In genomic region chr22:40196628-40197027, GRCh38 we compare ENCODE assay signal across 9 cellular contexts. TPM values are rescaled to one million over a fixed set of nuclear protein-coding genes. Genes with fewer than 3 reads are reported as not detected.
DNase-seq lines count a peak whose midpoint lies in the region; ATAC-seq lines count a peak whose summit lies in the region.
"Had no signal": no experiment of that assay in that cellular context is flagged by ENCODE, and none has a peak within 500 bp of the region (broad histone marks: within the 10 kb centered on the region; RNA-seq: fewer than 3 reads in every experiment).

No MANE protein-coding gene starts in this region.

- peaks cover 3% of the 10 kb centered on the region for H3K36me3 Mint-ChIP-seq in activated T-cell treated with anti-CD3 and anti-CD28 coated beads, Interleukin-2, amount 50 U/mL, for 4 hours (ENCODE audit: insufficient read depth)

- intact Hi-C loops in left ventricle myocardium superior (cut with micrococcal nuclease) (no loop called here), posterior vena cava (cut with DNase I) (no loop called here)

- no peaks in the 10 kb centered on the region for H3K27me3 Mint-ChIP-seq in activated T-cell treated with anti-CD3 and anti-CD28 coated beads, Interleukin-2, amount 50 U/mL, for 4 hours (ENCODE audit: low read depth)

- peak; percentile 93 to 98 for ATAC-seq in activated T-cell treated with anti-CD3 and anti-CD28 coated beads, Interleukin-2, amount 50 U/mL, for 4 hours
- ATAC-seq in left ventricle myocardium superior, result peak; percentile 65
- ATAC-seq in GM19351 (IDR thresholded peaks at IDR 0.05; ENCODE audit: unreplicated experiment), result no peak

- H3K9me3 Mint-ChIP-seq in activated T-cell treated with anti-CD3 and anti-CD28 coated beads, Interleukin-2, amount 50 U/mL, for 4 hours, result no peaks in the 10 kb centered on the region

- DNase-seq in activated T-cell treated with anti-CD3 and anti-CD28 coated beads for 24 hours (ENCODE audit: low read depth) (peak; percentile 53), left ventricle myocardium superior (no peak), stromal cell of bone marrow (ENCODE audit: low read depth) (peak; percentile 86), posterior vena cava (ENCODE audit: low spot score) (no peak), HuH-7.5 (ENCODE audit: low spot score) (no peak)
- DNase-seq in activated T-cell treated with anti-CD3 and anti-CD28 coated beads, Interleukin-2, amount 50 U/mL, for 1 hour, result no peak
- peak; percentile 42 for DNase-seq in activated T-cell treated with anti-CD3 and anti-CD28 coated beads, Interleukin-2, amount 50 U/mL, for 4 hours
- DNase-seq: DND-41 had no signal

- peaks cover 77% of the 10 kb centered on the region for H3K4me1 Mint-ChIP-seq in activated T-cell treated with anti-CD3 and anti-CD28 coated beads, Interleukin-2, amount 50 U/mL, for 4 hours (ENCODE audit: low read depth)

- peak overlapping the region; percentile 27 for H3K4me3 Mint-ChIP-seq in activated T-cell treated with anti-CD3 and anti-CD28 coated beads, Interleukin-2, amount 50 U/mL, for 4 hours

RNA-seq across cellular contexts. Expression of gene TNRC6B, which starts 18.9 kb away (rescaled TPM):
- 10 to 100 TPM; 19.4 to 21.6 (median 21.2) TPM for total RNA-seq in activated T-cell treated with anti-CD3 and anti-CD28 coated beads, Interleukin-2, amount 50 U/mL, for 4 hours
- total RNA-seq in left ventricle myocardium superior (49.3 TPM), posterior vena cava (10 to 100 TPM; 44.3 to 44.9 TPM)

Comparison
In these comparisons a context has a peak if more than half of its experiments do, and no peak if none do; other contexts are left out.
1. DNase-seq: peak in activated T-cell treated with anti-CD3 and anti-CD28 coated beads for 24 hours (single experiment), activated T-cell treated with anti-CD3 and anti-CD28 coated beads, Interleukin-2, amount 50 U/mL, for 4 hours (single experiment) and stromal cell of bone marrow (single experiment); none in activated T-cell treated with anti-CD3 and anti-CD28 coated beads, Interleukin-2, amount 50 U/mL, for 1 hour (single experiment), left ventricle myocardium superior (single experiment), posterior vena cava (single experiment) and HuH-7.5 (single experiment).